7 cellular contexts compared by ENCODE assay signal in the genomic region with DNA sequence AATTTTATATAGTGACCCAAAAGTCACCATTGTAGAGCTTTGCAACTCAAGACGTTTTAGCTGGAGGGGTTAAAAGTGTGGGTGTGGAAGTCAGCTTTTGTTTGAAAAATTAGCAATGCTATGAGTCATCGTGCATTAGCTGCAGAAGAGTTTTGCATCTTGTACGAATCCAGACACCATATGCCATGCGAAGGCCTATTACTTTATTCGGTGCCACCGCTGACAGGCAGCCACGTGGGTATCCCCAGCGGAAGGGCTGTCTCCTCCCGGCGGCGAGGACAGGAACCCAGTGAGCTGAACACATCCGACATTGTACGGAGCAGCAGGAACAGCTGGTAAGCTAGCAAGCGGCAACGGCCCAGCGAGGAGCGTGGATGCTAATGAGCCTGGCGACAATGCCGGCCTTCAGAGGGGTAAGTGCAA.
DNase-seq lines count a peak whose midpoint lies in the region; ATAC-seq and TF ChIP-seq lines count a peak whose summit lies in the region.

No MANE protein-coding gene starts in this region.

- H3K27me3 ChIP-seq in osteoblast (ENCODE audit: insufficient read depth, low read length): no peaks in the 10 kb centered on the region

- no peaks in the 10 kb centered on the region for H3K36me3 ChIP-seq in osteoblast (ENCODE audit: insufficient read depth, low read length)

- peaks cover 54% of the 10 kb centered on the region for H3K4me1 Mint-ChIP-seq in activated T-helper 1 cell treated with anti-CD3 and anti-CD28 coated beads, Interleukin-12 subunit alpha, Interleukin-12 subunit beta, Interleukin-2, Interleukin-4 antibody, amounts not matched to agents 30 ng/mL and 10 ng/mL and 1 ng/mL, durations not matched to agents 14 hours and 24 hours and 36 hours (ENCODE audit: low read depth)

- H3K4me3 Mint-ChIP-seq in activated T-helper 1 cell treated with anti-CD3 and anti-CD28 coated beads, Interleukin-12 subunit alpha, Interleukin-12 subunit beta, Interleukin-2, Interleukin-4 antibody, amounts not matched to agents 30 ng/mL and 10 ng/mL and 1 ng/mL, durations not matched to agents 14 hours and 24 hours and 36 hours: peak overlapping the region; percentile 89

- H4K20me1 ChIP-seq in osteoblast (ENCODE audit: insufficient read depth, low read length): no peaks in the 10 kb centered on the region

- H3K27me3 Mint-ChIP-seq in activated T-helper 1 cell treated with anti-CD3 and anti-CD28 coated beads, Interleukin-12 subunit alpha, Interleukin-12 subunit beta, Interleukin-2, Interleukin-4 antibody, amounts not matched to agents 30 ng/mL and 10 ng/mL and 1 ng/mL, durations not matched to agents 14 hours and 24 hours and 36 hours (ENCODE audit: insufficient read depth): no peaks in the 10 kb centered on the region

- TF ChIP-seq CTCF in foreskin fibroblast (IDR thresholded peaks at IDR 0.05; ENCODE audit: low read depth, low read length) (no peak), osteoblast (IDR thresholded peaks at IDR 0.05; ENCODE audit: extremely low read depth, low read depth, low read length) (no peak)

- H3K4me3 ChIP-seq in foreskin fibroblast (ENCODE audit: low read depth in 1 of 2, low read length in 2 of 2) (peak overlapping the region; percentile 19 to 20), osteoblast (ENCODE audit: insufficient read depth, low read length) (no peak overlapping the region)

- no peaks in the 10 kb centered on the region for H3K4me1 ChIP-seq in osteoblast (ENCODE audit: insufficient read depth, low read length)

- H3K79me2 ChIP-seq in osteoblast (ENCODE audit: insufficient read depth, low read length): no peaks in the 10 kb centered on the region

- peaks cover 31% of the 10 kb centered on the region for H3K36me3 Mint-ChIP-seq in activated T-helper 1 cell treated with anti-CD3 and anti-CD28 coated beads, Interleukin-12 subunit alpha, Interleukin-12 subunit beta, Interleukin-2, Interleukin-4 antibody, amounts not matched to agents 30 ng/mL and 10 ng/mL and 1 ng/mL, durations not matched to agents 14 hours and 24 hours and 36 hours (ENCODE audit: low read depth)

- intact Hi-C loops in activated T-helper 1 cell treated with anti-CD3 and anti-CD28 coated beads, Interleukin-12 subunit alpha, Interleukin-12 subunit beta, Interleukin-2, Interleukin-4 antibody, amounts not matched to agents 30 ng/mL and 10 ng/mL and 1 ng/mL, durations not matched to agents 14 hours and 24 hours and 36 hours (cut with micrococcal nuclease): loop anchor here (1.0 to 5.0 kb wide), 5 partner anchors 15 to 115 kb away; no protein-coding TSS in a partner anchor

- no peaks in the 10 kb centered on the region for H3K9me3 ChIP-seq in osteoblast (ENCODE audit: low read depth, low read length)

- peak overlapping the region; percentile 6 for H3K4me2 ChIP-seq in osteoblast (ENCODE audit: insufficient read depth, low read length)

- no peak overlapping the region for H2AFZ ChIP-seq in osteoblast (ENCODE audit: low read length)

- DNase-seq in NCI-H526 (lab: John Stamatoyannopoulos, UW) (peak; percentile 96 to 98), foreskin fibroblast (peak; percentile 76 to 87), osteoblast (ENCODE audit: insufficient read length, low spot score, missing footprints) (peak; percentile 65), ureter (ENCODE audit: low spot score) (peak; percentile 57)
- DNase-seq in activated T-helper 1 cell treated with anti-CD3 and anti-CD28 coated beads, Interleukin-12 subunit alpha, Interleukin-12 subunit beta, Interleukin-2, Interleukin-4 antibody, amounts not matched to agents 30 ng/mL and 10 ng/mL and 1 ng/mL, durations not matched to agents 14 hours and 24 hours and 36 hours (ENCODE audit: low spot score): peak; percentile 43

- peak overlapping the region; percentile 91 for H3K27ac Mint-ChIP-seq in activated T-helper 1 cell treated with anti-CD3 and anti-CD28 coated beads, Interleukin-12 subunit alpha, Interleukin-12 subunit beta, Interleukin-2, Interleukin-4 antibody, amounts not matched to agents 30 ng/mL and 10 ng/mL and 1 ng/mL, durations not matched to agents 14 hours and 24 hours and 36 hours

- H3K9me3 Mint-ChIP-seq in activated T-helper 1 cell treated with anti-CD3 and anti-CD28 coated beads, Interleukin-12 subunit alpha, Interleukin-12 subunit beta, Interleukin-2, Interleukin-4 antibody, amounts not matched to agents 30 ng/mL and 10 ng/mL and 1 ng/mL, durations not matched to agents 14 hours and 24 hours and 36 hours: no peaks in the 10 kb centered on the region

- ATAC-seq in GM18867 (IDR thresholded peaks at IDR 0.05; ENCODE audit: unreplicated experiment) (peak; percentile 91), HG02938 (IDR thresholded peaks at IDR 0.05; ENCODE audit: unreplicated experiment) (peak; percentile 75)

- no peak overlapping the region for H3K27ac ChIP-seq in osteoblast (ENCODE audit: low read depth, low read length)

Comparison
In these comparisons a context has a peak if more than half of its experiments do, and no peak if none do; other contexts are left out.
1. DNase-seq: peak in every context shown above with its lines; median percentile 97 in NCI-H526; 82 in foreskin fibroblast; 65 in osteoblast; 57 in ureter; 43 in activated T-helper 1 cell treated with anti-CD3 and anti-CD28 coated beads, Interleukin-12 subunit alpha, Interleukin-12 subunit beta, Interleukin-2, Interleukin-4 antibody, amounts not matched to agents 30 ng/mL and 10 ng/mL and 1 ng/mL, durations not matched to agents 14 hours and 24 hours and 36 hours.